Comparison of ENCODE assay signal across 15 cellular contexts in genomic region chr2:96540136-96540535, GRCh38. TPM values are rescaled to one million over a fixed set of nuclear protein-coding genes. Genes with fewer than 3 reads are reported as not detected.
DNase-seq lines count a peak whose midpoint lies in the region; ATAC-seq and TF ChIP-seq lines count a peak whose summit lies in the region.
"Had no signal": no experiment of that assay in that cellular context is flagged by ENCODE, and none has a peak within 500 bp of the region (broad histone marks: within the 10 kb centered on the region; RNA-seq: fewer than 3 reads in every experiment).

No MANE protein-coding gene starts in this region.

- H3K9me3 Mint-ChIP-seq in HFFc6 = no peaks in the 10 kb centered on the region
- H3K9me3 Mint-ChIP-seq in activated naive CD8-positive, alpha-beta T cell treated with anti-CD3 and anti-CD28 coated beads, Interleukin-2, amount 10 ng/mL, durations not matched to agents 7 days and 5 days = no peaks in the 10 kb centered on the region
- H3K9me3 Mint-ChIP-seq in memory B cell = no peaks in the 10 kb centered on the region

- H3K36me3 ChIP-seq in BJ (ENCODE audit: control insufficient read depth, insufficient read depth, low read length) = no peaks in the 10 kb centered on the region; the same call in none of the 2 replicates
- peaks cover 5 to 38% of the 10 kb centered on the region in 2 donors for H3K36me3 ChIP-seq in ascending aorta

- peaks cover 7 to 49% of the 10 kb centered on the region in 2 donors for H3K4me1 ChIP-seq in ascending aorta

- H3K4me3 Mint-ChIP-seq in HFFc6 (peak overlapping the region; percentile 38), memory B cell (no peak overlapping the region)
- peak overlapping the region; percentile 29 for H3K4me3 Mint-ChIP-seq in activated naive CD8-positive, alpha-beta T cell treated with anti-CD3 and anti-CD28 coated beads, Interleukin-2, amount 10 ng/mL, durations not matched to agents 7 days and 5 days

- H3K9me3 ChIP-seq in ascending aorta = no peaks in the 10 kb centered on the region

- H3K27me3 Mint-ChIP-seq in HFFc6 (ENCODE audit: insufficient read depth) (peaks cover 2% of the 10 kb centered on the region; the same call in 1 of the 2 replicates), memory B cell (no peaks in the 10 kb centered on the region)
- peaks cover 2% of the 10 kb centered on the region for H3K27me3 Mint-ChIP-seq in activated naive CD8-positive, alpha-beta T cell treated with anti-CD3 and anti-CD28 coated beads, Interleukin-2, amount 10 ng/mL, durations not matched to agents 7 days and 5 days

- CTCF ChIA-PET in BJ (lab: Yijun Ruan, JAX) = interaction anchor here (0.8 to 9.7 kb wide), 8 partner anchors 9 to 547 kb away, joined by 3 to 57 read pairs (median 4); partner anchors contain the start of gene CNNM4

- intact Hi-C loops in ascending aorta (cut with DNase I) = loop anchor here (2.0 kb wide), 1 partner anchor 15 kb away; no protein-coding TSS in a partner anchor

- peak; percentile 64 for DNase-seq in BJ (ENCODE audit: low read depth)
- DNase-seq in HFFc6 = peak; percentile 89
- no peak for DNase-seq in activated naive CD8-positive, alpha-beta T cell treated with anti-CD3 and anti-CD28 coated beads, Interleukin-2, amount 10 ng/mL, durations not matched to agents 7 days and 5 days
- DNase-seq in memory B cell (ENCODE audit: low spot score in 2 of 2) = no peak
- DNase-seq in ascending aorta (ENCODE audit: low spot score in 2 of 2) = no peak
- DNase-seq in erythroblast (lab: John Stamatoyannopoulos, UW) = no peak
- DNase-seq in COLO668 (lab: John Stamatoyannopoulos, UW; ENCODE audit: unreplicated experiment) = no peak
- DNase-seq: DMS53; KG1; NCI-H345; stimulated activated CD4-positive, alpha-beta T cell treated with anti-CD3 and anti-CD28 coated beads, Interleukin-2, amount 100 ng/mL, for 48 hours had no signal

- H3K27ac Mint-ChIP-seq in HFFc6 (peak overlapping the region; percentile 76), memory B cell (peak overlapping the region; percentile 97)
- H3K27ac Mint-ChIP-seq in activated naive CD8-positive, alpha-beta T cell treated with anti-CD3 and anti-CD28 coated beads, Interleukin-2, amount 10 ng/mL, durations not matched to agents 7 days and 5 days = no peak overlapping the region

- TF ChIP-seq POLR2A in erythroblast (IDR thresholded peaks at IDR 0.05; ENCODE audit: low read length) = no peak

- peak overlapping the region in 1 of 2 donors; percentile 96 for H3K27ac ChIP-seq in ascending aorta
- H3K27ac ChIP-seq: hepatocyte had no signal

- POLR2A ChIA-PET in BJ (lab: Charles Lee) = interaction anchor here (1.0 kb wide), 1 partner anchor 13 kb away, joined by 3 read pairs; no protein-coding TSS in a partner anchor
- POLR2A ChIA-PET in activated naive CD8-positive, alpha-beta T cell treated with anti-CD3 and anti-CD28 coated beads, Interleukin-2, amount 10 ng/mL, durations not matched to agents 7 days and 5 days (lab: Charles Lee) = interaction anchor here (1.9 to 4.0 kb wide), 3 partner anchors 9 to 54 kb away, joined by 5 to 35 read pairs (median 15); no protein-coding TSS in a partner anchor

- no peaks in the 10 kb centered on the region for H3K27me3 ChIP-seq in BJ (ENCODE audit: control insufficient read depth, insufficient read depth, low read length)
- H3K27me3 ChIP-seq in ascending aorta = no peaks in the 10 kb centered on the region

- peaks cover 15% of the 10 kb centered on the region for H3K36me3 Mint-ChIP-seq in HFFc6 (ENCODE audit: low read depth)
- H3K36me3 Mint-ChIP-seq in activated naive CD8-positive, alpha-beta T cell treated with anti-CD3 and anti-CD28 coated beads, Interleukin-2, amount 10 ng/mL, durations not matched to agents 7 days and 5 days = peaks cover 35% of the 10 kb centered on the region
- peaks cover 11% of the 10 kb centered on the region for H3K36me3 Mint-ChIP-seq in memory B cell

- TF ChIP-seq CTCF in BJ (IDR thresholded peaks at IDR 0.05; ENCODE audit: insufficient read depth, low read depth, low read length) (no peak), HFFc6 (IDR thresholded peaks at IDR 0.05) (no peak), ascending aorta (IDR thresholded peaks at IDR 0.05) (no peak)

- H3K4me1 Mint-ChIP-seq in HFFc6 (ENCODE audit: low read depth) = peaks cover 42% of the 10 kb centered on the region
- H3K4me1 Mint-ChIP-seq in activated naive CD8-positive, alpha-beta T cell treated with anti-CD3 and anti-CD28 coated beads, Interleukin-2, amount 10 ng/mL, durations not matched to agents 7 days and 5 days = peaks cover 41% of the 10 kb centered on the region
- peaks cover 39% of the 10 kb centered on the region for H3K4me1 Mint-ChIP-seq in memory B cell

- ATAC-seq in activated naive CD8-positive, alpha-beta T cell treated with anti-CD3 and anti-CD28 coated beads, Interleukin-2, amount 10 ng/mL, durations not matched to agents 7 days and 5 days (ENCODE audit: low read depth) = no peak
- ATAC-seq in memory B cell (ENCODE audit: low read depth) (no peak), GM18873 (IDR thresholded peaks at IDR 0.05; ENCODE audit: low FRiP score, unreplicated experiment) (no peak)

- H3K4me3 ChIP-seq in BJ (ENCODE audit: low read depth, low read length) = no peak overlapping the region
- H3K4me3 ChIP-seq in ascending aorta = peak overlapping the region in 1 of 2 donors; percentile 83
- H3K4me3 ChIP-seq: hepatocyte had no signal

RNA-seq across cellular contexts. Expression of gene ARID5A, which starts 3.6 kb away (rescaled TPM):
- polyA plus RNA-seq in BJ (2011; rRNA removed) = 10.4 and 19.1 TPM in 2 replicates
- 8.4 and 11.6 TPM in 2 replicates for polyA minus RNA-seq in BJ (2011; rRNA and poly(A)+ RNA removed)
- total RNA-seq in HFFc6 (2021; fragmentation: NEBNext Ultra II Directional; extraction: Animal tissue kit (Norgen Biotek cat#: 25700)) = 10 to 100 TPM in 3 of 6 experiments, 1 to 10 TPM in 3; 9.6 to 13.6 (median 10.0) TPM
- total RNA-seq in activated naive CD8-positive, alpha-beta T cell treated with anti-CD3 and anti-CD28 coated beads, Interleukin-2, amount 10 ng/mL, durations not matched to agents 7 days and 5 days = 10 to 100 TPM; 62.1 to 62.8 TPM
- total RNA-seq in ascending aorta = 267 TPM

RNA-seq across cellular contexts. Expression of gene NEURL3, which starts 35.0 kb away (rescaled TPM):
- not detected in 2 replicates for polyA plus RNA-seq in BJ (2011; rRNA removed)
- not detected in 2 replicates for polyA minus RNA-seq in BJ (2011; rRNA and poly(A)+ RNA removed)
- not detected for total RNA-seq in HFFc6 (2021; fragmentation: NEBNext Ultra II Directional; extraction: Animal tissue kit (Norgen Biotek cat#: 25700))
- total RNA-seq in activated naive CD8-positive, alpha-beta T cell treated with anti-CD3 and anti-CD28 coated beads, Interleukin-2, amount 10 ng/mL, durations not matched to agents 7 days and 5 days = under 1 TPM in 1 of 2 experiments, not detected in 1; 0.17 TPM
- not detected for total RNA-seq in ascending aorta
- total RNA-seq: myocyte, urinary bladder had no signal

Comparison
In these comparisons a context has a peak if more than half of its experiments do, and no peak if none do; other contexts are left out.
1. DNase-seq: peak in BJ (single experiment) and HFFc6 (single experiment); none in activated naive CD8-positive, alpha-beta T cell treated with anti-CD3 and anti-CD28 coated beads, Interleukin-2, amount 10 ng/mL, durations not matched to agents 7 days and 5 days (single experiment), memory B cell (0 of 2), ascending aorta (0 of 2), erythroblast (0 of 2) and COLO668 (single experiment).
2. RNA of gene ARID5A, which starts 3.6 kb away (total RNA-seq): 267 TPM in ascending aorta (single experiment) and 62.1 to 62.8 TPM in activated naive CD8-positive, alpha-beta T cell treated with anti-CD3 and anti-CD28 coated beads, Interleukin-2, amount 10 ng/mL, durations not matched to agents 7 days and 5 days; 9.6 to 13.6 TPM in HFFc6; every median in the first group is over 4 times any median in the second.